In genomic region chr5:15008476-15008875, GRCh38 we compare ENCODE assay signal across 1 cellular context.
TF ChIP-seq lines count a peak whose summit lies in the region.

No MANE protein-coding gene starts in this region.

TF ChIP-seq in HEK293, 187 proteins besides CTCF, POLR2A, EP300 and RAD21 (continued from another document and continues in another):
- TF ChIP-seq, protein P1, sequence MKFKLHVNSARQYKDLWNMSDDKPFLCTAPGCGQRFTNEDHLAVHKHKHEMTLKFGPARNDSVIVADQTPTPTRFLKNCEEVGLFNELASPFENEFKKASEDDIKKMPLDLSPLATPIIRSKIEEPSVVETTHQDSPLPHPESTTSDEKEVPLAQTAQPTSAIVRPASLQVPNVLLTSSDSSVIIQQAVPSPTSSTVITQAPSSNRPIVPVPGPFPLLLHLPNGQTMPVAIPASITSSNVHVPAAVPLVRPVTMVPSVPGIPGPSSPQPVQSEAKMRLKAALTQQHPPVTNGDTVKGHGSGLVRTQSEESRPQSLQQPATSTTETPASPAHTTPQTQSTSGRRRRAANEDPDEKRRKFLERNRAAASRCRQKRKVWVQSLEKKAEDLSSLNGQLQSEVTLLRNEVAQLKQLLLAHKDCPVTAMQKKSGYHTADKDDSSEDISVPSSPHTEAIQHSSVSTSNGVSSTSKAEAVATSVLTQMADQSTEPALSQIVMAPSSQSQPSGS (tag by site-specific recombination; IDR thresholded peaks at IDR 0.05; ENCODE audit: low read depth), result peak; percentile 92
- TF ChIP-seq ZNF514 (tag by site-specific recombination; IDR thresholded peaks at IDR 0.05), result no peak
- peak; percentile 75; the same call in 1 of the 2 replicates for TF ChIP-seq ZNF391 (tag by site-specific recombination; IDR thresholded peaks at IDR 0.05; ENCODE audit: borderline replicate concordance, low read depth)
- TF ChIP-seq ZNF785 (tag by site-specific recombination; IDR thresholded peaks at IDR 0.05), result 0 out of 2 replicates have a peak, but pooled peaks have one; percentile 39
- peak; percentile 79 for TF ChIP-seq ZNF580 (tag by site-specific recombination; IDR thresholded peaks at IDR 0.05)
- TF ChIP-seq, protein P2, sequence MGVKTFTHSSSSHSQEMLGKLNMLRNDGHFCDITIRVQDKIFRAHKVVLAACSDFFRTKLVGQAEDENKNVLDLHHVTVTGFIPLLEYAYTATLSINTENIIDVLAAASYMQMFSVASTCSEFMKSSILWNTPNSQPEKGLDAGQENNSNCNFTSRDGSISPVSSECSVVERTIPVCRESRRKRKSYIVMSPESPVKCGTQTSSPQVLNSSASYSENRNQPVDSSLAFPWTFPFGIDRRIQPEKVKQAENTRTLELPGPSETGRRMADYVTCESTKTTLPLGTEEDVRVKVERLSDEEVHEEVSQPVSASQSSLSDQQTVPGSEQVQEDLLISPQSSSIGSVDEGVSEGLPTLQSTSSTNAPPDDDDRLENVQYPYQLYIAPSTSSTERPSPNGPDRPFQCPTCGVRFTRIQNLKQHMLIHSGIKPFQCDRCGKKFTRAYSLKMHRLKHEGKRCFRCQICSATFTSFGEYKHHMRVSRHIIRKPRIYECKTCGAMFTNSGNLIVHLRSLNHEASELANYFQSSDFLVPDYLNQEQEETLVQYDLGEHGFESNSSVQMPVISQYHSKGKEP (tag by site-specific recombination; IDR thresholded peaks at IDR 0.05), result peak; percentile 94
- TF ChIP-seq IKZF3 (tag by site-specific recombination; IDR thresholded peaks at IDR 0.05), result peak; percentile 95
- TF ChIP-seq ZNF629 (tag by site-specific recombination; IDR thresholded peaks at IDR 0.05), result peak; percentile 93
- TF ChIP-seq MYNN (tag by site-specific recombination; IDR thresholded peaks at IDR 0.05; ENCODE audit: borderline replicate concordance), result no peak
- peak; percentile 76; the same call in 1 of the 2 replicates for TF ChIP-seq ZNF561 (tag by site-specific recombination; IDR thresholded peaks at IDR 0.05; ENCODE audit: borderline replicate concordance)
- peak; percentile 53; the same call in 1 of the 2 replicates for TF ChIP-seq ZNF366 (tag by site-specific recombination; conservative IDR thresholded peaks at IDR 0.05)
- no peak for TF ChIP-seq ZNF10 (tag by site-specific recombination; IDR thresholded peaks at IDR 0.05)
- TF ChIP-seq ZNF670 (tag by site-specific recombination; IDR thresholded peaks at IDR 0.05; ENCODE audit: low read depth), result no peak
- peak; percentile 74; the same call in 1 of the 2 replicates for TF ChIP-seq ZBTB21 (tag by site-specific recombination; IDR thresholded peaks at IDR 0.05)
- peak; percentile 92 for TF ChIP-seq ZNF76 (tag by site-specific recombination; IDR thresholded peaks at IDR 0.05; ENCODE audit: borderline replicate concordance, low read depth)
- peak; percentile 85 for TF ChIP-seq ZNF324 (tag by site-specific recombination; IDR thresholded peaks at IDR 0.05)
- TF ChIP-seq, protein P3, sequence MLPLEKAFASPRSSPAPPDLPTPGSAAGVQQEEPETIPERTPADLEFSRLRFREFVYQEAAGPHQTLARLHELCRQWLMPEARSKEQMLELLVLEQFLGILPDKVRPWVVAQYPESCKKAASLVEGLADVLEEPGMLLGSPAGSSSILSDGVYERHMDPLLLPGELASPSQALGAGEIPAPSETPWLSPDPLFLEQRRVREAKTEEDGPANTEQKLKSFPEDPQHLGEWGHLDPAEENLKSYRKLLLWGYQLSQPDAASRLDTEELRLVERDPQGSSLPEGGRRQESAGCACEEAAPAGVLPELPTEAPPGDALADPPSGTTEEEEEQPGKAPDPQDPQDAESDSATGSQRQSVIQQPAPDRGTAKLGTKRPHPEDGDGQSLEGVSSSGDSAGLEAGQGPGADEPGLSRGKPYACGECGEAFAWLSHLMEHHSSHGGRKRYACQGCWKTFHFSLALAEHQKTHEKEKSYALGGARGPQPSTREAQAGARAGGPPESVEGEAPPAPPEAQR (tag by site-specific recombination; IDR thresholded peaks at IDR 0.05), result no peak
- no peak for TF ChIP-seq ZNF157 (tag by site-specific recombination; IDR thresholded peaks at IDR 0.05)
- no peak for TF ChIP-seq ZNF510 (tag by site-specific recombination; IDR thresholded peaks at IDR 0.05; ENCODE audit: insufficient replicate concordance)
- no peak for TF ChIP-seq SALL2 (tag by site-specific recombination; IDR thresholded peaks at IDR 0.05; ENCODE audit: borderline replicate concordance)
- TF ChIP-seq, protein P4, sequence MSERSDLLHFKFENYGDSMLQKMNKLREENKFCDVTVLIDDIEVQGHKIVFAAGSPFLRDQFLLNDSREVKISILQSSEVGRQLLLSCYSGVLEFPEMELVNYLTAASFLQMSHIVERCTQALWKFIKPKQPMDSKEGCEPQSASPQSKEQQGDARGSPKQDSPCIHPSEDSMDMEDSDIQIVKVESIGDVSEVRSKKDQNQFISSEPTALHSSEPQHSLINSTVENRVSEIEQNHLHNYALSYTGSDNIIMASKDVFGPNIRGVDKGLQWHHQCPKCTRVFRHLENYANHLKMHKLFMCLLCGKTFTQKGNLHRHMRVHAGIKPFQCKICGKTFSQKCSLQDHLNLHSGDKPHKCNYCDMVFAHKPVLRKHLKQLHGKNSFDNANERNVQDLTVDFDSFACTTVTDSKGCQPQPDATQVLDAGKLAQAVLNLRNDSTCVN (tag by site-specific recombination; optimal IDR thresholded peaks at IDR 0.05), result no peak
- peak; percentile 24; the same call in 1 of the 2 replicates for TF ChIP-seq REST (tag by site-specific recombination; IDR thresholded peaks at IDR 0.05)
- TF ChIP-seq ZFP69B (tag by site-specific recombination; IDR thresholded peaks at IDR 0.05), result peak; percentile 82
- peak; percentile 86 for TF ChIP-seq ZFHX2 (tag by site-specific recombination; conservative IDR thresholded peaks at IDR 0.05)
- no peak for TF ChIP-seq ZNF747 (tag by site-specific recombination; IDR thresholded peaks at IDR 0.05)
- TF ChIP-seq ZNF416 (tag by site-specific recombination; IDR thresholded peaks at IDR 0.05), result no peak
- TF ChIP-seq, protein P5, sequence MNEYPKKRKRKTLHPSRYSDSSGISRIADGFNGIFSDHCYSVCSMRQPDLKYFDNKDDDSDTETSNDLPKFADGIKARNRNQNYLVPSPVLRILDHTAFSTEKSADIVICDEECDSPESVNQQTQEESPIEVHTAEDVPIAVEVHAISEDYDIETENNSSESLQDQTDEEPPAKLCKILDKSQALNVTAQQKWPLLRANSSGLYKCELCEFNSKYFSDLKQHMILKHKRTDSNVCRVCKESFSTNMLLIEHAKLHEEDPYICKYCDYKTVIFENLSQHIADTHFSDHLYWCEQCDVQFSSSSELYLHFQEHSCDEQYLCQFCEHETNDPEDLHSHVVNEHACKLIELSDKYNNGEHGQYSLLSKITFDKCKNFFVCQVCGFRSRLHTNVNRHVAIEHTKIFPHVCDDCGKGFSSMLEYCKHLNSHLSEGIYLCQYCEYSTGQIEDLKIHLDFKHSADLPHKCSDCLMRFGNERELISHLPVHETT (tag by site-specific recombination; IDR thresholded peaks at IDR 0.05), result peak; percentile 82
- peak; percentile 97 for TF ChIP-seq INSM2 (tag by site-specific recombination; IDR thresholded peaks at IDR 0.05)
- TF ChIP-seq FEZF1 (tag by site-specific recombination; IDR thresholded peaks at IDR 0.05), result peak; percentile 61
- TF ChIP-seq ZNF16 (tag by site-specific recombination; IDR thresholded peaks at IDR 0.05; ENCODE audit: low read depth), result no peak
- TF ChIP-seq, protein P6, sequence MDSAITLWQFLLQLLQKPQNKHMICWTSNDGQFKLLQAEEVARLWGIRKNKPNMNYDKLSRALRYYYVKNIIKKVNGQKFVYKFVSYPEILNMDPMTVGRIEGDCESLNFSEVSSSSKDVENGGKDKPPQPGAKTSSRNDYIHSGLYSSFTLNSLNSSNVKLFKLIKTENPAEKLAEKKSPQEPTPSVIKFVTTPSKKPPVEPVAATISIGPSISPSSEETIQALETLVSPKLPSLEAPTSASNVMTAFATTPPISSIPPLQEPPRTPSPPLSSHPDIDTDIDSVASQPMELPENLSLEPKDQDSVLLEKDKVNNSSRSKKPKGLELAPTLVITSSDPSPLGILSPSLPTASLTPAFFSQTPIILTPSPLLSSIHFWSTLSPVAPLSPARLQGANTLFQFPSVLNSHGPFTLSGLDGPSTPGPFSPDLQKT (IDR thresholded peaks at IDR 0.05; ENCODE audit: borderline replicate concordance, low read depth, low read length), result no peak
- peak; percentile 85 for TF ChIP-seq SP7 (tag by site-specific recombination; IDR thresholded peaks at IDR 0.05)
- peak; percentile 76 for TF ChIP-seq ZNF24 (tag by site-specific recombination; IDR thresholded peaks at IDR 0.05)
- TF ChIP-seq HOXD13 (CRISPR knock-in tag; IDR thresholded peaks at IDR 0.05; ENCODE audit: borderline replicate concordance), result peak; percentile 82; the same call in 1 of the 2 replicates
- TF ChIP-seq ZNF610 (tag by site-specific recombination; IDR thresholded peaks at IDR 0.05; ENCODE audit: borderline replicate concordance), result peak; percentile 57; the same call in 1 of the 2 replicates
- no peak for TF ChIP-seq SCRT2 (tag by site-specific recombination; IDR thresholded peaks at IDR 0.05)
- TF ChIP-seq ZXDB (tag by site-specific recombination; IDR thresholded peaks at IDR 0.05), result peak; percentile 78; the same call in 1 of the 2 replicates
- TF ChIP-seq, protein P7, sequence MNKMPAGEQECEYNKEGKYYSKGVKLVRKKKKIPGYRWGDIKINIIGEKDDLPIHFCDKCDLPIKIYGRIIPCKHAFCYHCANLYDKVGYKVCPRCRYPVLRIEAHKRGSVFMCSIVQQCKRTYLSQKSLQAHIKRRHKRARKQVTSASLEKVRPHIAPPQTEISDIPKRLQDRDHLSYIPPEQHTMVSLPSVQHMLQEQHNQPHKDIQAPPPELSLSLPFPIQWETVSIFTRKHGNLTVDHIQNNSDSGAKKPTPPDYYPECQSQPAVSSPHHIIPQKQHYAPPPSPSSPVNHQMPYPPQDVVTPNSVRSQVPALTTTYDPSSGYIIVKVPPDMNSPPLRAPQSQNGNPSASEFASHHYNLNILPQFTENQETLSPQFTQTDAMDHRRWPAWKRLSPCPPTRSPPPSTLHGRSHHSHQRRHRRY (tag by site-specific recombination; IDR thresholded peaks at IDR 0.05), result no peak
- TF ChIP-seq, protein P8, sequence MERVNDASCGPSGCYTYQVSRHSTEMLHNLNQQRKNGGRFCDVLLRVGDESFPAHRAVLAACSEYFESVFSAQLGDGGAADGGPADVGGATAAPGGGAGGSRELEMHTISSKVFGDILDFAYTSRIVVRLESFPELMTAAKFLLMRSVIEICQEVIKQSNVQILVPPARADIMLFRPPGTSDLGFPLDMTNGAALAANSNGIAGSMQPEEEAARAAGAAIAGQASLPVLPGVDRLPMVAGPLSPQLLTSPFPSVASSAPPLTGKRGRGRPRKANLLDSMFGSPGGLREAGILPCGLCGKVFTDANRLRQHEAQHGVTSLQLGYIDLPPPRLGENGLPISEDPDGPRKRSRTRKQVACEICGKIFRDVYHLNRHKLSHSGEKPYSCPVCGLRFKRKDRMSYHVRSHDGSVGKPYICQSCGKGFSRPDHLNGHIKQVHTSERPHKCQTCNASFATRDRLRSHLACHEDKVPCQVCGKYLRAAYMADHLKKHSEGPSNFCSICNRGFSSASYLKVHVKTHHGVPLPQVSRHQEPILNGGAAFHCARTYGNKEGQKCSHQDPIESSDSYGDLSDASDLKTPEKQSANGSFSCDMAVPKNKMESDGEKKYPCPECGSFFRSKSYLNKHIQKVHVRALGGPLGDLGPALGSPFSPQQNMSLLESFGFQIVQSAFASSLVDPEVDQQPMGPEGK (tag by site-specific recombination; IDR thresholded peaks at IDR 0.05), result no peak; the same call in 1 of the 2 replicates
- TF ChIP-seq ZNF155 (tag by site-specific recombination; IDR thresholded peaks at IDR 0.05), result no peak
- TF ChIP-seq ZBTB48 (tag by site-specific recombination; IDR thresholded peaks at IDR 0.05), result 0 out of 2 replicates have a peak, but pooled peaks have one; percentile 36
